1 cellular context compared by ENCODE assay signal in the genomic region with DNA sequence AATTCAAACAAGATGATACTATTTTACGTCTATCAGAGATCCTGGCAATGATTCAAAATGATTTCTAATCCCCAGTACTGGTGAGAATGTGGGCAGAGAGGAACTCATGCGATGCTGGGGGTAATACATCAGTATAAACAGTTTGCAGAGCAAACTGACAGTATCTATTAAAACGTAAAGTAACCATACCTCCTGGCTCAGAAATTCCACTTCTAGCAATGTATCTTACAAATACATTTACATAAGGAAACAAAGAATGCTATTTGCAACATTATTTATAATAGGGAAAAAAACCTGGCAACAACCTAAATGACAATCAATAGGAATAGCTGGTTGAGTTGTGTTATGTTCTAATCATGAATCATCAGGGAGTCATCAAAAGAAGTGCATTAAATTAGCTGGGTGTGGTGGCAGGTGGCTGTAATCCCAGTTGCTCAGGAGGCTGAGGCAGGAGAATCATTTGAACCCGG.
A peak's percentile ranks its signal among the peaks of the same experiment; 100 is the strongest.
TF ChIP-seq lines count a peak whose summit lies in the region.

No MANE protein-coding gene starts in this region.

TF ChIP-seq in SK-N-SH, 30 proteins besides CTCF, POLR2A, EP300 and RAD21 (continued from another document):
- TF ChIP-seq, protein P1, sequence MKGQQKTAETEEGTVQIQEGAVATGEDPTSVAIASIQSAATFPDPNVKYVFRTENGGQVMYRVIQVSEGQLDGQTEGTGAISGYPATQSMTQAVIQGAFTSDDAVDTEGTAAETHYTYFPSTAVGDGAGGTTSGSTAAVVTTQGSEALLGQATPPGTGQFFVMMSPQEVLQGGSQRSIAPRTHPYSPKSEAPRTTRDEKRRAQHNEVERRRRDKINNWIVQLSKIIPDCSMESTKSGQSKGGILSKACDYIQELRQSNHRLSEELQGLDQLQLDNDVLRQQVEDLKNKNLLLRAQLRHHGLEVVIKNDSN (IDR thresholded peaks at IDR 0.05; ENCODE audit: borderline replicate concordance, low read depth), result no peak
- TF ChIP-seq FOSL2 (IDR thresholded peaks at IDR 0.05; ENCODE audit: borderline replicate concordance, low read depth), result peak; percentile 68; the same call in 1 of the 2 replicates
- TF ChIP-seq, protein P2, sequence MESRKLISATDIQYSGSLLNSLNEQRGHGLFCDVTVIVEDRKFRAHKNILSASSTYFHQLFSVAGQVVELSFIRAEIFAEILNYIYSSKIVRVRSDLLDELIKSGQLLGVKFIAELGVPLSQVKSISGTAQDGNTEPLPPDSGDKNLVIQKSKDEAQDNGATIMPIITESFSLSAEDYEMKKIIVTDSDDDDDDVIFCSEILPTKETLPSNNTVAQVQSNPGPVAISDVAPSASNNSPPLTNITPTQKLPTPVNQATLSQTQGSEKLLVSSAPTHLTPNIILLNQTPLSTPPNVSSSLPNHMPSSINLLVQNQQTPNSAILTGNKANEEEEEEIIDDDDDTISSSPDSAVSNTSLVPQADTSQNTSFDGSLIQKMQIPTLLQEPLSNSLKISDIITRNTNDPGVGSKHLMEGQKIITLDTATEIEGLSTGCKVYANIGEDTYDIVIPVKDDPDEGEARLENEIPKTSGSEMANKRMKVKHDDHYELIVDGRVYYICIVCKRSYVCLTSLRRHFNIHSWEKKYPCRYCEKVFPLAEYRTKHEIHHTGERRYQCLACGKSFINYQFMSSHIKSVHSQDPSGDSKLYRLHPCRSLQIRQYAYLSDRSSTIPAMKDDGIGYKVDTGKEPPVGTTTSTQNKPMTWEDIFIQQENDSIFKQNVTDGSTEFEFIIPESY (IDR thresholded peaks at IDR 0.05; ENCODE audit: borderline replicate concordance, low read depth), result no peak
- peak; percentile 42; the same call in 1 of the 2 replicates for TF ChIP-seq NFIC (IDR thresholded peaks at IDR 0.05; ENCODE audit: borderline replicate concordance)
